1 cellular context compared by ENCODE assay signal in the genomic region with DNA sequence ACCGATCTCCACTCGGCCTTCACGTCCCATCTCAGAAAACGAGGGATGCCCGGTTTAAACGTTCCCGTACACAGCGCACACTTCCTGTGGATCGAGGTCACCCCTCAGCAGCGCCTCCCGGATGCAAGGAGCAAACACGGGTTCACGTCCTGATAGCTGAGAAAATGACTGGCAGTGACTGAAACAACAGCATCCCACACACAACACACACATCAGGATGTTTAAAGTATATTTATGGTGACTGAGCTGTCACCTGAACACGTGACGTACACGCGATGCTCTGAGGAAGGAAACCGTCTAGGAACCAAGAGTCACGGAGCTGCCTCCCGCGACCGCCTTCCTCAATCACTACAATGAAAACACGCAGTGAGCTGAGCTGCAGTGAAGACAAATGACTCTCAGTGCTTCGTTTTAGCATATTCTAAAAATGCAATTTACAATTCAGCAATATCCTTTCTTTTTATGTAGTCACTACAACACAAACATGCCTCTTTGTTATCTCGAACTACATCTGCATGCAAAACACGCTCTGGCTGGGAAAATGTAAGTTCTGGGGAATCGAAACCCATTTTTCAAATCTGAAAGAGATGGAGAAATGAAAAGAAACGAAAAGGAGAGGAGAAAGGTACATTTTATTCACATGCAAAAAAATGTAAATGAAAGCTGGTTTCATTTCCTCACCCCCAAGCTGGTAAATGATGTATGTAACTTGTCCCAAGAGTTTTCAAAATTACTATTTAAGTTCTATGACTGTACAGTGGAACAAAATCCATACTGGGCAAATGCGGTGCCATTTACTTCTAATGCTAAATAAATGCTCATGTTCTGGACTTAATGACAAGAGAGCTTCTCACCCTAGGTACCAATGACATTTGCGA.
A peak's percentile ranks its signal among the peaks of the same experiment; 100 is the strongest.
TF ChIP-seq lines count a peak whose summit lies in the region.

No MANE protein-coding gene starts in this region.

TF ChIP-seq in GM12878, 131 proteins besides CTCF, POLR2A, EP300 and RAD21 (continued from another document):
- TF ChIP-seq, protein P1, sequence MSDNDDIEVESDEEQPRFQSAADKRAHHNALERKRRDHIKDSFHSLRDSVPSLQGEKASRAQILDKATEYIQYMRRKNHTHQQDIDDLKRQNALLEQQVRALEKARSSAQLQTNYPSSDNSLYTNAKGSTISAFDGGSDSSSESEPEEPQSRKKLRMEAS (IDR thresholded peaks at IDR 0.05; ENCODE audit: low read depth, low read length): peak; percentile 63; the same call in 1 of the 2 replicates
- TF ChIP-seq YY1 (IDR thresholded peaks at IDR 0.05; ENCODE audit: low read depth, low read length) (no peak), GATAD2B (conservative IDR thresholded peaks at IDR 0.05; ENCODE audit: low read depth) (0 out of 2 replicates have a peak, but pooled peaks have one; percentile 18), YBX1 (IDR thresholded peaks at IDR 0.05) (no peak), JUNB (IDR thresholded peaks at IDR 0.05) (0 out of 2 replicates have a peak, but pooled peaks have one; percentile 54), SPI1 (IDR thresholded peaks at IDR 0.05; ENCODE audit: borderline replicate concordance, insufficient read depth, low read depth, low read length) (peak; percentile 69; the same call in 1 of the 2 replicates), ZNF217 (IDR thresholded peaks at IDR 0.05) (peak; percentile 79), TBL1XR1 (IDR thresholded peaks at IDR 0.05; ENCODE audit: low read depth, low read length) (no peak), CREM (IDR thresholded peaks at IDR 0.05; ENCODE audit: low read depth) (0 out of 2 replicates have a peak, but pooled peaks have one; percentile 14), ETV6 (conservative IDR thresholded peaks at IDR 0.05 in 1 of 2, IDR thresholded peaks at IDR 0.05 in 1 of 2; ENCODE audit: borderline replicate concordance in 1 of 2, low read depth in 1 of 2) (0 out of 4 replicates have a peak, but pooled peaks of 1 of the 2 experiments have one; percentile 14), NR2F1 (conservative IDR thresholded peaks at IDR 0.05) (peak; percentile 22; the same call in 1 of the 2 replicates), NRF1 (conservative IDR thresholded peaks at IDR 0.05; ENCODE audit: low read depth, low read length) (no peak), ZNF207 (IDR thresholded peaks at IDR 0.05; ENCODE audit: borderline replicate concordance) (no peak), ZBTB40 (IDR thresholded peaks at IDR 0.05; ENCODE audit: borderline replicate concordance) (peak; percentile 17; the same call in 1 of the 2 replicates), RBBP5 (conservative IDR thresholded peaks at IDR 0.05) (no peak), IKZF2 (IDR thresholded peaks at IDR 0.05) (peak; percentile 24 to 53; a peak in 1 of 4 replicates), RAD51 (IDR thresholded peaks at IDR 0.05) (peak; percentile 87), SKIL (IDR thresholded peaks at IDR 0.05; ENCODE audit: low read depth, poor library complexity, severe bottlenecking) (peak; percentile 52), BHLHE40 (IDR thresholded peaks at IDR 0.05; ENCODE audit: borderline replicate concordance in 1 of 2, low read depth in 2 of 2, low read length in 1 of 2) (peak; percentile 90), PAX5 (IDR thresholded peaks at IDR 0.05; ENCODE audit: borderline replicate concordance, low read depth, low read length) (peak; percentile 54; the same call in 1 of the 2 replicates), DPF2 (IDR thresholded peaks at IDR 0.05) (0 out of 2 replicates have a peak, but pooled peaks have one; percentile 31), SREBF2 (IDR thresholded peaks at IDR 0.05; ENCODE audit: low read length) (no peak)
- TF ChIP-seq, protein P2, sequence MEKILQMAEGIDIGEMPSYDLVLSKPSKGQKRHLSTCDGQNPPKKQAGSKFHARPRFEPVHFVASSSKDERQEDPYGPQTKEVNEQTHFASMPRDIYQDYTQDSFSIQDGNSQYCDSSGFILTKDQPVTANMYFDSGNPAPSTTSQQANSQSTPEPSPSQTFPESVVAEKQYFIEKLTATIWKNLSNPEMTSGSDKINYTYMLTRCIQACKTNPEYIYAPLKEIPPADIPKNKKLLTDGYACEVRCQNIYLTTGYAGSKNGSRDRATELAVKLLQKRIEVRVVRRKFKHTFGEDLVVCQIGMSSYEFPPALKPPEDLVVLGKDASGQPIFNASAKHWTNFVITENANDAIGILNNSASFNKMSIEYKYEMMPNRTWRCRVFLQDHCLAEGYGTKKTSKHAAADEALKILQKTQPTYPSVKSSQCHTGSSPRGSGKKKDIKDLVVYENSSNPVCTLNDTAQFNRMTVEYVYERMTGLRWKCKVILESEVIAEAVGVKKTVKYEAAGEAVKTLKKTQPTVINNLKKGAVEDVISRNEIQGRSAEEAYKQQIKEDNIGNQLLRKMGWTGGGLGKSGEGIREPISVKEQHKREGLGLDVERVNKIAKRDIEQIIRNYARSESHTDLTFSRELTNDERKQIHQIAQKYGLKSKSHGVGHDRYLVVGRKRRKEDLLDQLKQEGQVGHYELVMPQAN (conservative IDR thresholded peaks at IDR 0.05): 0 out of 2 replicates have a peak, but pooled peaks have one; percentile 7
- TF ChIP-seq, protein P3, sequence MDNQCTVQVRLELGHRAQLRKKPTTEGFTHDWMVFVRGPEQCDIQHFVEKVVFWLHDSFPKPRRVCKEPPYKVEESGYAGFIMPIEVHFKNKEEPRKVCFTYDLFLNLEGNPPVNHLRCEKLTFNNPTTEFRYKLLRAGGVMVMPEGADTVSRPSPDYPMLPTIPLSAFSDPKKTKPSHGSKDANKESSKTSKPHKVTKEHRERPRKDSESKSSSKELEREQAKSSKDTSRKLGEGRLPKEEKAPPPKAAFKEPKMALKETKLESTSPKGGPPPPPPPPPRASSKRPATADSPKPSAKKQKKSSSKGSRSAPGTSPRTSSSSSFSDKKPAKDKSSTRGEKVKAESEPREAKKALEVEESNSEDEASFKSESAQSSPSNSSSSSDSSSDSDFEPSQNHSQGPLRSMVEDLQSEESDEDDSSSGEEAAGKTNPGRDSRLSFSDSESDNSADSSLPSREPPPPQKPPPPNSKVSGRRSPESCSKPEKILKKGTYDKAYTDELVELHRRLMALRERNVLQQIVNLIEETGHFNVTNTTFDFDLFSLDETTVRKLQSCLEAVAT (IDR thresholded peaks at IDR 0.05): peak; percentile 94
- TF ChIP-seq, protein P4, sequence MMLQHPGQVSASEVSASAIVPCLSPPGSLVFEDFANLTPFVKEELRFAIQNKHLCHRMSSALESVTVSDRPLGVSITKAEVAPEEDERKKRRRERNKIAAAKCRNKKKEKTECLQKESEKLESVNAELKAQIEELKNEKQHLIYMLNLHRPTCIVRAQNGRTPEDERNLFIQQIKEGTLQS (IDR thresholded peaks at IDR 0.05; ENCODE audit: borderline replicate concordance, extremely low read depth, low read depth, low read length): no peak
- TF ChIP-seq, protein P5, sequence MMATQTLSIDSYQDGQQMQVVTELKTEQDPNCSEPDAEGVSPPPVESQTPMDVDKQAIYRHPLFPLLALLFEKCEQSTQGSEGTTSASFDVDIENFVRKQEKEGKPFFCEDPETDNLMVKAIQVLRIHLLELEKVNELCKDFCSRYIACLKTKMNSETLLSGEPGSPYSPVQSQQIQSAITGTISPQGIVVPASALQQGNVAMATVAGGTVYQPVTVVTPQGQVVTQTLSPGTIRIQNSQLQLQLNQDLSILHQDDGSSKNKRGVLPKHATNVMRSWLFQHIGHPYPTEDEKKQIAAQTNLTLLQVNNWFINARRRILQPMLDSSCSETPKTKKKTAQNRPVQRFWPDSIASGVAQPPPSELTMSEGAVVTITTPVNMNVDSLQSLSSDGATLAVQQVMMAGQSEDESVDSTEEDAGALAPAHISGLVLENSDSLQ (IDR thresholded peaks at IDR 0.05): peak; percentile 81
- TF ChIP-seq, protein P6, sequence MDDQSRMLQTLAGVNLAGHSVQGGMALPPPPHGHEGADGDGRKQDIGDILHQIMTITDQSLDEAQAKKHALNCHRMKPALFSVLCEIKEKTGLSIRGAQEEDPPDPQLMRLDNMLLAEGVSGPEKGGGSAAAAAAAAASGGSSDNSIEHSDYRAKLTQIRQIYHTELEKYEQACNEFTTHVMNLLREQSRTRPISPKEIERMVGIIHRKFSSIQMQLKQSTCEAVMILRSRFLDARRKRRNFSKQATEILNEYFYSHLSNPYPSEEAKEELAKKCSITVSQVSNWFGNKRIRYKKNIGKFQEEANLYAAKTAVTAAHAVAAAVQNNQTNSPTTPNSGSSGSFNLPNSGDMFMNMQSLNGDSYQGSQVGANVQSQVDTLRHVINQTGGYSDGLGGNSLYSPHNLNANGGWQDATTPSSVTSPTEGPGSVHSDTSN (IDR thresholded peaks at IDR 0.05; ENCODE audit: insufficient replicate concordance, low read depth, low read length): peak; percentile 22
- TF ChIP-seq, protein P7, sequence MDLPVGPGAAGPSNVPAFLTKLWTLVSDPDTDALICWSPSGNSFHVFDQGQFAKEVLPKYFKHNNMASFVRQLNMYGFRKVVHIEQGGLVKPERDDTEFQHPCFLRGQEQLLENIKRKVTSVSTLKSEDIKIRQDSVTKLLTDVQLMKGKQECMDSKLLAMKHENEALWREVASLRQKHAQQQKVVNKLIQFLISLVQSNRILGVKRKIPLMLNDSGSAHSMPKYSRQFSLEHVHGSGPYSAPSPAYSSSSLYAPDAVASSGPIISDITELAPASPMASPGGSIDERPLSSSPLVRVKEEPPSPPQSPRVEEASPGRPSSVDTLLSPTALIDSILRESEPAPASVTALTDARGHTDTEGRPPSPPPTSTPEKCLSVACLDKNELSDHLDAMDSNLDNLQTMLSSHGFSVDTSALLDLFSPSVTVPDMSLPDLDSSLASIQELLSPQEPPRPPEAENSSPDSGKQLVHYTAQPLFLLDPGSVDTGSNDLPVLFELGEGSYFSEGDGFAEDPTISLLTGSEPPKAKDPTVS (IDR thresholded peaks at IDR 0.05; ENCODE audit: low read depth, low read length): no peak
- TF ChIP-seq, protein P8, sequence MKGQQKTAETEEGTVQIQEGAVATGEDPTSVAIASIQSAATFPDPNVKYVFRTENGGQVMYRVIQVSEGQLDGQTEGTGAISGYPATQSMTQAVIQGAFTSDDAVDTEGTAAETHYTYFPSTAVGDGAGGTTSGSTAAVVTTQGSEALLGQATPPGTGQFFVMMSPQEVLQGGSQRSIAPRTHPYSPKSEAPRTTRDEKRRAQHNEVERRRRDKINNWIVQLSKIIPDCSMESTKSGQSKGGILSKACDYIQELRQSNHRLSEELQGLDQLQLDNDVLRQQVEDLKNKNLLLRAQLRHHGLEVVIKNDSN (IDR thresholded peaks at IDR 0.05; ENCODE audit: borderline replicate concordance, extremely low read length, insufficient read depth, low read depth, low read length): peak; percentile 66
